9 cellular contexts compared by ENCODE assay signal in genomic region chr2:10864888-10865551, GRCh38. TPM values are rescaled to one million over a fixed set of nuclear protein-coding genes. Genes with fewer than 3 reads are reported as not detected.
DNase-seq lines count a peak whose midpoint lies in the region; ATAC-seq and TF ChIP-seq lines count a peak whose summit lies in the region.
"Had no signal": no experiment of that assay in that cellular context is flagged by ENCODE, and none has a peak within 500 bp of the region (broad histone marks: within the 10 kb centered on the region; RNA-seq: fewer than 3 reads in every experiment).

No MANE protein-coding gene starts in this region.

- ATAC-seq in GM21825 (IDR thresholded peaks at IDR 0.05; ENCODE audit: unreplicated experiment) = peak; percentile 90

- H3K27me3 ChIP-seq in esophagus squamous epithelium = peaks cover 0 to 68% (median 0%) of the 10 kb centered on the region in 4 donors

- H3K4me1 Mint-ChIP-seq in activated CD4-positive, alpha-beta T cell treated with anti-CD3 and anti-CD28 coated beads, Interleukin-2, amount 10 ng/mL, durations not matched to agents 24 days and 14 days = peaks cover 10% of the 10 kb centered on the region
- no peaks in the 10 kb centered on the region for H3K4me1 Mint-ChIP-seq in glutamatergic neuron (ENCODE audit: low read depth, unreplicated experiment)

- no peaks in the 10 kb centered on the region for H3K36me3 Mint-ChIP-seq in activated CD4-positive, alpha-beta T cell treated with anti-CD3 and anti-CD28 coated beads, Interleukin-2, amount 10 ng/mL, durations not matched to agents 24 days and 14 days (ENCODE audit: low read depth)
- H3K36me3 Mint-ChIP-seq in glutamatergic neuron (ENCODE audit: unreplicated experiment) = no peaks in the 10 kb centered on the region

- peak; percentile 74 for DNase-seq in activated CD4-positive, alpha-beta T cell treated with anti-CD3 and anti-CD28 coated beads, Interleukin-2, amount 10 ng/mL, durations not matched to agents 24 days and 14 days
- no peak for DNase-seq in activated CD4-positive, alpha-beta T cell treated with anti-CD3 and anti-CD28 coated beads for 1 hour
- DNase-seq in MV-4-11 (lab: John Stamatoyannopoulos, UW) (peak; percentile 55), glutamatergic neuron (no peak), NCI-H1048 (lab: John Stamatoyannopoulos, UW) (no peak), esophagus squamous epithelium (lab: John Stamatoyannopoulos, UW) (no peak), kidney glomerular epithelial cell (lab: John Stamatoyannopoulos, UW) (no peak)

- intact Hi-C loops in activated CD4-positive, alpha-beta T cell treated with anti-CD3 and anti-CD28 coated beads, Interleukin-2, amount 10 ng/mL, durations not matched to agents 24 days and 14 days (cut with micrococcal nuclease) = no loop called here
- intact Hi-C loops in esophagus squamous epithelium (cut with DNase I) = no loop called here

- TF ChIP-seq POLR2A in esophagus squamous epithelium (IDR thresholded peaks at IDR 0.05) = no peak

- H3K27ac Mint-ChIP-seq in activated CD4-positive, alpha-beta T cell treated with anti-CD3 and anti-CD28 coated beads, Interleukin-2, amount 10 ng/mL, durations not matched to agents 24 days and 14 days = no peak overlapping the region
- no peak overlapping the region for H3K27ac Mint-ChIP-seq in glutamatergic neuron (ENCODE audit: unreplicated experiment)

- H3K36me3 ChIP-seq in esophagus squamous epithelium = no peaks in the 10 kb centered on the region
- H3K36me3 ChIP-seq: thoracic aorta had no signal

- H3K4me3 Mint-ChIP-seq in activated CD4-positive, alpha-beta T cell treated with anti-CD3 and anti-CD28 coated beads, Interleukin-2, amount 10 ng/mL, durations not matched to agents 24 days and 14 days = no peak overlapping the region
- no peak overlapping the region for H3K4me3 Mint-ChIP-seq in glutamatergic neuron (ENCODE audit: unreplicated experiment)

- no peak overlapping the region for H3K27ac ChIP-seq in esophagus squamous epithelium
- H3K27ac ChIP-seq: thoracic aorta had no signal

- peak; percentile 40 for TF ChIP-seq CTCF in glutamatergic neuron (IDR thresholded peaks at IDR 0.05; ENCODE audit: partially characterized antibody, unreplicated experiment)
- TF ChIP-seq CTCF in esophagus squamous epithelium (IDR thresholded peaks at IDR 0.05) = peak in 2 of 6 experiments; percentile 13 to 18

- WGBS in esophagus squamous epithelium, 2 donors = 67 to 74% methylated on average over 12 to 13 of the region's 13 CpGs

- H3K9me3 ChIP-seq in esophagus squamous epithelium = no peaks in the 10 kb centered on the region
- H3K9me3 ChIP-seq: thoracic aorta had no signal

- no peaks in the 10 kb centered on the region for H3K9me3 Mint-ChIP-seq in activated CD4-positive, alpha-beta T cell treated with anti-CD3 and anti-CD28 coated beads, Interleukin-2, amount 10 ng/mL, durations not matched to agents 24 days and 14 days
- H3K9me3 Mint-ChIP-seq in glutamatergic neuron (ENCODE audit: unreplicated experiment) = no peaks in the 10 kb centered on the region

- no peak overlapping the region for H3K4me3 ChIP-seq in esophagus squamous epithelium
- H3K4me3 ChIP-seq: thoracic aorta had no signal

- H3K27me3 Mint-ChIP-seq in activated CD4-positive, alpha-beta T cell treated with anti-CD3 and anti-CD28 coated beads, Interleukin-2, amount 10 ng/mL, durations not matched to agents 24 days and 14 days = peaks cover 38% of the 10 kb centered on the region
- H3K27me3 Mint-ChIP-seq in glutamatergic neuron (ENCODE audit: unreplicated experiment) = peaks cover 7% of the 10 kb centered on the region

- H3K4me1 ChIP-seq in esophagus squamous epithelium = peaks cover 0 to 7% (median 0%) of the 10 kb centered on the region in 3 donors

RNA-seq across cellular contexts. Expression of gene KCNF1, which starts 46.7 kb away (rescaled TPM):
- not detected in 2 replicates for total RNA-seq in activated CD4-positive, alpha-beta T cell treated with anti-CD3 and anti-CD28 coated beads, Interleukin-2, amount 10 ng/mL, durations not matched to agents 24 days and 14 days
- total RNA-seq in glutamatergic neuron (ENCODE audit: unreplicated experiment) = 7.7 TPM
- total RNA-seq in esophagus squamous epithelium = under 1 TPM in 1 of 4 donors, not detected in 3; 0.19 TPM
- total RNA-seq: thoracic aorta had no signal

RNA-seq across cellular contexts. Expression of gene PDIA6, which starts 52.4 kb away (rescaled TPM):
- total RNA-seq in activated CD4-positive, alpha-beta T cell treated with anti-CD3 and anti-CD28 coated beads, Interleukin-2, amount 10 ng/mL, durations not matched to agents 24 days and 14 days = 183 and 187 TPM in 2 replicates
- total RNA-seq in glutamatergic neuron (ENCODE audit: unreplicated experiment) (85.8 TPM), esophagus squamous epithelium (100 to 1,000 TPM in 2 of 4 donors, 10 to 100 TPM in 2; 81.6 to 131 (median 107) TPM)

Comparison
In these comparisons a context has a peak if more than half of its experiments do, and no peak if none do; other contexts are left out.
1. DNase-seq: peak in activated CD4-positive, alpha-beta T cell treated with anti-CD3 and anti-CD28 coated beads, Interleukin-2, amount 10 ng/mL, durations not matched to agents 24 days and 14 days (single experiment) and MV-4-11 (single experiment); none in activated CD4-positive, alpha-beta T cell treated with anti-CD3 and anti-CD28 coated beads for 1 hour (single experiment), glutamatergic neuron (single experiment), NCI-H1048 (single experiment), esophagus squamous epithelium (single experiment) and kidney glomerular epithelial cell (single experiment).